ENCODE assay signal across 8 cellular contexts in genomic region chr12:21527451-21528180, GRCh38. TPM values are rescaled to one million over a fixed set of nuclear protein-coding genes. Genes with fewer than 3 reads are reported as not detected.
DNase-seq lines count a peak whose midpoint lies in the region; ATAC-seq, FAIRE-seq and TF ChIP-seq lines count a peak whose summit lies in the region.

No MANE protein-coding gene starts in this region.

- no peaks in the 10 kb centered on the region for H3K27me3 ChIP-seq in SJCRH30
- H3K27me3 ChIP-seq in ovary, result no peaks in the 10 kb centered on the region

- peaks cover 72% of the 10 kb centered on the region for H3K27me3 Mint-ChIP-seq in type B pancreatic cell

- no peaks in the 10 kb centered on the region for H3K9me3 ChIP-seq in SJCRH30 (replicated peaks)
- no peaks in the 10 kb centered on the region for H3K9me3 ChIP-seq in ovary

- ATAC-seq in GM21447 (IDR thresholded peaks at IDR 0.05; ENCODE audit: unreplicated experiment) (peak; percentile 95), Right ventricle myocardium superior (ENCODE audit: poor library complexity) (peak; percentile 95)
- peak; percentile 96 to 97 for ATAC-seq in activated naive CD4-positive, alpha-beta T cell treated with anti-CD3 and anti-CD28 coated beads, Interleukin-2, amount 50 U/mL, for 72 hours

- peaks cover 7 to 12% of the 10 kb centered on the region in 2 donors for H3K9me3 Mint-ChIP-seq in activated naive CD4-positive, alpha-beta T cell treated with anti-CD3 and anti-CD28 coated beads, Interleukin-2, amount 50 U/mL, for 72 hours
- H3K9me3 Mint-ChIP-seq in type B pancreatic cell, result no peaks in the 10 kb centered on the region

- FAIRE-seq in D721Med (lab: Jason Lieb, UNC), result no peak
- no peak for FAIRE-seq in HTR-8/SVneo (lab: Jason Lieb, UNC)

- TF ChIP-seq POLR2A in ovary (IDR thresholded peaks at IDR 0.05), result no peak

- intact Hi-C loops in Right ventricle myocardium superior (cut with DNase I) (no loop called here), ovary (cut with DNase I) (no loop called here)

- H3K36me3 ChIP-seq in SJCRH30, result no peaks in the 10 kb centered on the region
- H3K36me3 ChIP-seq in ovary, result no peaks in the 10 kb centered on the region

- no peak for TF ChIP-seq EP300 in ovary (IDR thresholded peaks at IDR 0.05)

- TF ChIP-seq CTCF in D721Med (IDR thresholded peaks at IDR 0.05; ENCODE audit: insufficient read depth, missing control alignments) (no peak), ovary (IDR thresholded peaks at IDR 0.05) (no peak), type B pancreatic cell (conservative IDR thresholded peaks at IDR 0.05) (no peak)

- DNase-seq in D721Med (ENCODE audit: insufficient read length, low spot score) (peak; percentile 43), HTR-8/SVneo (ENCODE audit: insufficient read length, low spot score) (peak; percentile 32), SJCRH30 (peak; percentile 81 to 83), Right ventricle myocardium superior (peak; percentile 78), ovary (peak in 3 of 5 donors; percentile 23 to 37 (median 24)), type B pancreatic cell (ENCODE audit: extremely low spot score, unreplicated experiment) (peak; percentile 74)
- peak; percentile 62 to 72 for DNase-seq in activated naive CD4-positive, alpha-beta T cell treated with anti-CD3 and anti-CD28 coated beads, Interleukin-2, amount 50 U/mL, for 72 hours (ENCODE audit: low spot score in 2 of 2)

- H3K4me3 ChIP-seq in SJCRH30 (peak overlapping the region; percentile 65), ovary (peak overlapping the region; percentile 37)

- H3K4me1 Mint-ChIP-seq in type B pancreatic cell (ENCODE audit: unreplicated experiment), result peaks cover 3% of the 10 kb centered on the region

- H3K4me3 Mint-ChIP-seq in type B pancreatic cell, result peak overlapping the region; percentile 84

- no peaks in the 10 kb centered on the region for H3K36me3 Mint-ChIP-seq in activated naive CD4-positive, alpha-beta T cell treated with anti-CD3 and anti-CD28 coated beads, Interleukin-2, amount 50 U/mL, for 72 hours
- peaks cover 12% of the 10 kb centered on the region for H3K36me3 Mint-ChIP-seq in type B pancreatic cell

- no peak overlapping the region for H3K27ac Mint-ChIP-seq in activated naive CD4-positive, alpha-beta T cell treated with anti-CD3 and anti-CD28 coated beads, Interleukin-2, amount 50 U/mL, for 72 hours
- no peak overlapping the region for H3K27ac Mint-ChIP-seq in type B pancreatic cell

- WGBS in ovary, 3 donors, result 0 to 1% (median 0%) methylated on average over 55 to 57 of the region's 57 CpGs

- H3K27ac ChIP-seq in SJCRH30 (no peak overlapping the region; the same call in 1 of the 2 replicates), ovary (no peak overlapping the region)

- H3K4me1 ChIP-seq in SJCRH30 (peaks cover 3% of the 10 kb centered on the region; the same call in 1 of the 2 replicates), ovary (ENCODE audit: insufficient read depth) (no peaks in the 10 kb centered on the region)

RNA-seq across cellular contexts. Expression of gene SPX, which starts 1.5 kb away (rescaled TPM):
- total RNA-seq in SJCRH30 (2014; rRNA removed; shearing (Covaris generic)), result 3.5 and 7.4 TPM in 2 replicates
- total RNA-seq in activated naive CD4-positive, alpha-beta T cell treated with anti-CD3 and anti-CD28 coated beads, Interleukin-2, amount 50 U/mL, for 72 hours, result under 1 TPM; 0.30 to 0.39 TPM
- total RNA-seq in Right ventricle myocardium superior (11.0 TPM), ovary (1 to 10 TPM in 1 of 7 donors, under 1 TPM in 3, not detected in 3; 0.22 to 1.1 (median 0.39) TPM), type B pancreatic cell (ENCODE audit: low replicate concordance) (0.71 and 0.87 TPM in 2 replicates)
- polyA plus RNA-seq in ovary, result under 1 TPM; 0.16 to 0.17 TPM

RNA-seq across cellular contexts. Expression of gene GOLT1B, which starts 26.0 kb away (rescaled TPM):
- total RNA-seq in SJCRH30 (2014; rRNA removed; shearing (Covaris generic)), result 38.8 and 45.9 TPM in 2 replicates
- total RNA-seq in activated naive CD4-positive, alpha-beta T cell treated with anti-CD3 and anti-CD28 coated beads, Interleukin-2, amount 50 U/mL, for 72 hours, result 10 to 100 TPM; 29.4 to 63.0 TPM
- total RNA-seq in Right ventricle myocardium superior (15.6 TPM), ovary (10 to 100 TPM; 13.6 to 23.3 (median 18.3) TPM), type B pancreatic cell (ENCODE audit: low replicate concordance) (36.3 and 65.9 TPM in 2 replicates)
- 10 to 100 TPM; 19.9 to 29.6 TPM for polyA plus RNA-seq in ovary

RNA-seq across cellular contexts. Expression of gene RECQL, which starts 26.2 kb away (rescaled TPM):
- total RNA-seq in SJCRH30 (2014; rRNA removed; shearing (Covaris generic)), result 44.7 and 49.7 TPM in 2 replicates
- total RNA-seq in activated naive CD4-positive, alpha-beta T cell treated with anti-CD3 and anti-CD28 coated beads, Interleukin-2, amount 50 U/mL, for 72 hours, result 100 to 1,000 TPM in 1 of 2 donors, 10 to 100 TPM in 1; 86.4 to 126 TPM
- total RNA-seq in Right ventricle myocardium superior (18.0 TPM), ovary (10 to 100 TPM; 12.3 to 28.0 (median 17.3) TPM), type B pancreatic cell (ENCODE audit: low replicate concordance) (25.6 and 36.1 TPM in 2 replicates)
- polyA plus RNA-seq in ovary, result 10 to 100 TPM; 14.9 to 18.2 TPM

Comparison
In these comparisons a context has a peak if more than half of its experiments do, and no peak if none do; other contexts are left out.
1. DNase-seq: peak in every context shown above with its lines; median percentile 82 in SJCRH30; 78 in Right ventricle myocardium superior; 74 in type B pancreatic cell; 67 in activated naive CD4-positive, alpha-beta T cell treated with anti-CD3 and anti-CD28 coated beads, Interleukin-2, amount 50 U/mL, for 72 hours; 43 in D721Med; 32 in HTR-8/SVneo; 24 in ovary.